32 cellular contexts compared by ENCODE assay signal in the genomic region with DNA sequence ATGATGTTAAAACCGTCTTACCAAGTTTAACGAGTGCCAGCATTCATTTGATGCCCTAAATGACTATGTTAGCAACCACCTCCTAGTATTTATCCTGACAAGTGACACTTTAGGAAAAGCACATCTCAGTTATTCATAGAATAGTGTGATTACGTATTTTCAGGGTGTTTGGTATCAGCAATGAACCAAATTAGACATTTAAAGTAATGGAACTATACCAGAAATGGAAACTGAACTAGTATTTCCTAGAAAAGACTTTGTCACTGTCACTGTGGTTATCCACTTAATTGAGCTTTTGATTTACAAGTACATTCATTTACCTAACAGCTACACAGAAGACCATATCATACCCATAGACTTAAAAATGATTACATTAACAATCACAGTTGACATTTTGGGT. TPM values are rescaled to one million over a fixed set of nuclear protein-coding genes. Genes with fewer than 3 reads are reported as not detected.
A peak's percentile ranks its signal among the peaks of the same experiment; 100 is the strongest.
DNase-seq lines count a peak whose midpoint lies in the region; ATAC-seq and TF ChIP-seq lines count a peak whose summit lies in the region.
"Had no signal": no experiment of that assay in that cellular context is flagged by ENCODE, and none has a peak within 500 bp of the region (broad histone marks: within the 10 kb centered on the region; RNA-seq: fewer than 3 reads in every experiment).

No MANE protein-coding gene starts in this region.

- H3K27me3 Mint-ChIP-seq in T-helper 2 cell treated with Interferon-gamma antibody and Interleukin-4, amounts not matched to agents 5 μg/mL and 100 μg/mL, for 36 hours (ENCODE audit: low read depth) = no peaks in the 10 kb centered on the region
- H3K27me3 Mint-ChIP-seq in activated naive CD8-positive, alpha-beta T cell treated with anti-CD3 and anti-CD28 coated beads, Interleukin-2, amount 10 ng/mL, durations not matched to agents 7 days and 5 days = no peaks in the 10 kb centered on the region

- H3K27ac ChIP-seq in BLaER1 = no peak overlapping the region
- H3K27ac ChIP-seq: coronary artery, epithelial cell of prostate, upper lobe of left lung, VCaP had no signal

- DNase-seq in activated CD4-positive, CD25-positive, alpha-beta regulatory T cell (lab: John Stamatoyannopoulos, UW) = no peak
- DNase-seq in T-helper 2 cell treated with Interferon-gamma antibody and Interleukin-4, amounts not matched to agents 5 μg/mL and 100 μg/mL, for 36 hours (ENCODE audit: low spot score) = no peak
- no peak for DNase-seq in activated naive CD8-positive, alpha-beta T cell treated with anti-CD3 and anti-CD28 coated beads, Interleukin-2, amount 10 ng/mL, durations not matched to agents 7 days and 5 days
- DNase-seq in NCI-H1436 (lab: John Stamatoyannopoulos, UW) (no peak), mucosa of descending colon (no peak)
- DNase-seq: 8988T; activated CD4-positive, alpha-beta T cell treated with anti-CD3 and anti-CD28 coated beads, Interleukin-2, amount 50 U/mL, for 4 hours; caudate nucleus; DMS79; effector memory CD4-positive, alpha-beta T cell; GDM1; GOT3; hippocampal formation; IMR-90; left cardiac atrium; NCI-H1048; NCI-H1694 treated with DMSO at 0.1 percent for 48 hours; NCI-H446; NCI-H748 treated with DMSO at 0.1 percent for 48 hours; nephron progenitor cell; SHP77 treated with DMSO at 0.1 percent for 48 hours; stimulated activated CD4-positive, alpha-beta T cell treated with anti-CD3 and anti-CD28 coated beads, Interleukin-4, amount 100 ng/mL, for 4 hours; upper lobe of left lung had no signal

- peak overlapping the region; percentile 83 for H3K27ac Mint-ChIP-seq in T-helper 2 cell treated with Interferon-gamma antibody and Interleukin-4, amounts not matched to agents 5 μg/mL and 100 μg/mL, for 36 hours
- H3K27ac Mint-ChIP-seq in activated naive CD8-positive, alpha-beta T cell treated with anti-CD3 and anti-CD28 coated beads, Interleukin-2, amount 10 ng/mL, durations not matched to agents 7 days and 5 days = peak overlapping the region; percentile 86
- H3K27ac Mint-ChIP-seq: CD14-positive monocyte, nephron progenitor cell had no signal

- no peaks in the 10 kb centered on the region for H4K20me1 ChIP-seq in BLaER1

- H3K4me2 ChIP-seq in BLaER1 = peak overlapping the region; percentile 4; the same call in 1 of the 2 replicates

- H3K27me3 ChIP-seq in BLaER1 = no peaks in the 10 kb centered on the region

- H3K4me1 ChIP-seq in BLaER1 (peaks cover 47% of the 10 kb centered on the region), mucosa of descending colon (ENCODE audit: low read depth) (peaks cover 6% of the 10 kb centered on the region)

- H3K9me3 ChIP-seq in BLaER1 (no peaks in the 10 kb centered on the region), mucosa of descending colon (no peaks in the 10 kb centered on the region)
- H3K9me3 ChIP-seq: upper lobe of left lung had no signal

- ATAC-seq in activated CD4-positive, CD25-positive, alpha-beta regulatory T cell treated with anti-CD3 and anti-CD28 coated beads, Interleukin-2, amount 50 U/mL, for 24 hours = peak; percentile 72 to 76
- ATAC-seq in activated naive CD8-positive, alpha-beta T cell treated with anti-CD3 and anti-CD28 coated beads, Interleukin-2, amount 10 ng/mL, durations not matched to agents 7 days and 5 days (ENCODE audit: low read depth) = peak; percentile 45
- no peak for ATAC-seq in mucosa of descending colon
- ATAC-seq in GM21367 (IDR thresholded peaks at IDR 0.05; ENCODE audit: unreplicated experiment) = no peak
- ATAC-seq: left cardiac atrium had no signal

- H3K9ac ChIP-seq in BLaER1 = no peak overlapping the region

- no peaks in the 10 kb centered on the region for H3K36me3 Mint-ChIP-seq in T-helper 2 cell treated with Interferon-gamma antibody and Interleukin-4, amounts not matched to agents 5 μg/mL and 100 μg/mL, for 36 hours (ENCODE audit: low read depth)
- peaks cover 9% of the 10 kb centered on the region for H3K36me3 Mint-ChIP-seq in activated naive CD8-positive, alpha-beta T cell treated with anti-CD3 and anti-CD28 coated beads, Interleukin-2, amount 10 ng/mL, durations not matched to agents 7 days and 5 days

- TF ChIP-seq CTCF in mucosa of descending colon (IDR thresholded peaks at IDR 0.05) = no peak

- POLR2A ChIA-PET in activated naive CD8-positive, alpha-beta T cell treated with anti-CD3 and anti-CD28 coated beads, Interleukin-2, amount 10 ng/mL, durations not matched to agents 7 days and 5 days (lab: Charles Lee) = no interaction called here

- H3K4me3 ChIP-seq in BLaER1 (no peak overlapping the region), mucosa of descending colon (no peak overlapping the region)
- H3K4me3 ChIP-seq: coronary artery, upper lobe of left lung had no signal

- intact Hi-C loops in mucosa of descending colon (cut with DNase I, micrococcal nuclease) = no loop called here

- H3K36me3 ChIP-seq in BLaER1 (no peaks in the 10 kb centered on the region), mucosa of descending colon (ENCODE audit: low read depth) (no peaks in the 10 kb centered on the region)
- H3K36me3 ChIP-seq: upper lobe of left lung had no signal

- H3K9me3 Mint-ChIP-seq in T-helper 2 cell treated with Interferon-gamma antibody and Interleukin-4, amounts not matched to agents 5 μg/mL and 100 μg/mL, for 36 hours = no peaks in the 10 kb centered on the region
- H3K9me3 Mint-ChIP-seq in activated naive CD8-positive, alpha-beta T cell treated with anti-CD3 and anti-CD28 coated beads, Interleukin-2, amount 10 ng/mL, durations not matched to agents 7 days and 5 days = no peaks in the 10 kb centered on the region
- H3K9me3 Mint-ChIP-seq: nephron progenitor cell had no signal

- H3K4me3 Mint-ChIP-seq in T-helper 2 cell treated with Interferon-gamma antibody and Interleukin-4, amounts not matched to agents 5 μg/mL and 100 μg/mL, for 36 hours = peak overlapping the region; percentile 59
- H3K4me3 Mint-ChIP-seq in activated naive CD8-positive, alpha-beta T cell treated with anti-CD3 and anti-CD28 coated beads, Interleukin-2, amount 10 ng/mL, durations not matched to agents 7 days and 5 days = peak overlapping the region; percentile 64
- H3K4me3 Mint-ChIP-seq: nephron progenitor cell had no signal

- H3K4me1 Mint-ChIP-seq in T-helper 2 cell treated with Interferon-gamma antibody and Interleukin-4, amounts not matched to agents 5 μg/mL and 100 μg/mL, for 36 hours (ENCODE audit: low read depth) = peaks cover 59% of the 10 kb centered on the region
- H3K4me1 Mint-ChIP-seq in activated naive CD8-positive, alpha-beta T cell treated with anti-CD3 and anti-CD28 coated beads, Interleukin-2, amount 10 ng/mL, durations not matched to agents 7 days and 5 days = peaks cover 41% of the 10 kb centered on the region
- H3K4me1 Mint-ChIP-seq: nephron progenitor cell had no signal

RNA-seq across cellular contexts. Expression of gene IL12RB2, which starts 3.6 kb away (rescaled TPM):
- total RNA-seq in activated naive CD8-positive, alpha-beta T cell treated with anti-CD3 and anti-CD28 coated beads, Interleukin-2, amount 10 ng/mL, durations not matched to agents 7 days and 5 days = 10 to 100 TPM; 14.5 to 15.2 TPM
- total RNA-seq in mucosa of descending colon = 1 to 10 TPM in 1 of 3 donors, under 1 TPM in 2; 0.55 to 1.7 (median 0.92) TPM
- total RNA-seq: IMR-90, lung microvascular endothelial cell, osteoblast had no signal

Comparison
In these comparisons a context has a peak if more than half of its experiments do, and no peak if none do; other contexts are left out.
1. ATAC-seq: peak in activated CD4-positive, CD25-positive, alpha-beta regulatory T cell treated with anti-CD3 and anti-CD28 coated beads, Interleukin-2, amount 50 U/mL, for 24 hours (2 of 2) and activated naive CD8-positive, alpha-beta T cell treated with anti-CD3 and anti-CD28 coated beads, Interleukin-2, amount 10 ng/mL, durations not matched to agents 7 days and 5 days (single experiment); none in mucosa of descending colon (single experiment) and GM21367 (single experiment).
2. RNA of gene IL12RB2, which starts 3.6 kb away (total RNA-seq): 14.5 to 15.2 TPM in activated naive CD8-positive, alpha-beta T cell treated with anti-CD3 and anti-CD28 coated beads, Interleukin-2, amount 10 ng/mL, durations not matched to agents 7 days and 5 days; 0.55 to 1.7 TPM in mucosa of descending colon; every median in the first group is over 4 times any median in the second.